8 cellular contexts compared by ENCODE assay signal in genomic region chr11:45180888-45181594, GRCh38. TPM values are rescaled to one million over a fixed set of nuclear protein-coding genes. Genes with fewer than 3 reads are reported as not detected.
DNase-seq lines count a peak whose midpoint lies in the region; ATAC-seq and TF ChIP-seq lines count a peak whose summit lies in the region.

No MANE protein-coding gene starts in this region.

- no peak overlapping the region for H4K8ac ChIP-seq in mesendoderm (ENCODE audit: low read depth, low read length)

- peak overlapping the region; percentile 74 for H2AK5ac ChIP-seq in mesendoderm (ENCODE audit: low read length)

- peak overlapping the region; percentile 26 to 49 for H3K4me3 Mint-ChIP-seq in stimulated activated naive B cell treated with anti-CD40 and anti-IgM and Interleukin-4, amounts not matched to agents 10 μg/mL and 1 μg/mL and 100 μg/mL, for 72 hours

- H3K4me1 ChIP-seq in ectodermal cell (ENCODE audit: control insufficient read depth, insufficient read depth, low read length) (peaks cover 7% of the 10 kb centered on the region), mesendoderm (ENCODE audit: control insufficient read depth, low read depth, low read length) (peaks cover 16% of the 10 kb centered on the region), Karpas-422 (ENCODE audit: low read length) (peaks cover 18% of the 10 kb centered on the region)

- ATAC-seq in stimulated activated naive B cell treated with anti-CD40 and anti-IgM and Interleukin-4, amounts not matched to agents 10 μg/mL and 1 μg/mL and 100 μg/mL, for 72 hours (replicated peaks), result peak; percentile 84

- H3K4ac ChIP-seq in mesendoderm (ENCODE audit: low read depth, low read length), result peak overlapping the region; percentile 41

- H3K9ac ChIP-seq in mesendoderm (ENCODE audit: low read length) (peak overlapping the region; percentile 60), Karpas-422 (ENCODE audit: low read length) (no peak overlapping the region)

- H3K79me2 ChIP-seq in mesendoderm (ENCODE audit: control insufficient read depth, insufficient read depth, low read length), result no peaks in the 10 kb centered on the region
- no peaks in the 10 kb centered on the region for H3K79me2 ChIP-seq in Karpas-422 (ENCODE audit: low read length)

- no peak overlapping the region for H2BK5ac ChIP-seq in mesendoderm (ENCODE audit: low read length)

- peak overlapping the region; percentile 49 for H3K4me3 ChIP-seq in AG10803 (ENCODE audit: low read length)
- peak overlapping the region; percentile 31 for H3K4me3 ChIP-seq in ectodermal cell (ENCODE audit: insufficient read depth, low read depth, low read length)
- H3K4me3 ChIP-seq in mesendoderm (ENCODE audit: low read length), result no peak overlapping the region
- H3K4me3 ChIP-seq in Karpas-422 (ENCODE audit: low read length), result no peak overlapping the region

- no peak for TF ChIP-seq CTCF in AG10803 (conservative IDR thresholded peaks at IDR 0.05; ENCODE audit: low read length)

- H3K4me2 ChIP-seq in mesendoderm (ENCODE audit: low read length) (peak overlapping the region; percentile 56), Karpas-422 (ENCODE audit: low read depth, low read length, poor library complexity, severe bottlenecking) (no peak overlapping the region)

- H2BK15ac ChIP-seq in mesendoderm (replicated peaks; ENCODE audit: low read depth), result no peak overlapping the region

- H3K4me1 Mint-ChIP-seq in stimulated activated naive B cell treated with anti-CD40 and anti-IgM and Interleukin-4, amounts not matched to agents 10 μg/mL and 1 μg/mL and 100 μg/mL, for 72 hours, result peaks cover 21% of the 10 kb centered on the region in 2 donors

- H3K36me3 Mint-ChIP-seq in stimulated activated naive B cell treated with anti-CD40 and anti-IgM and Interleukin-4, amounts not matched to agents 10 μg/mL and 1 μg/mL and 100 μg/mL, for 72 hours, result peaks cover 5 to 8% of the 10 kb centered on the region in 2 donors

- 16% methylated on average over 42 of the region's 42 CpGs for WGBS in ectodermal cell, 2 experiments
- no CpG with 5 or more reads among the region's 42 CpGs for WGBS in mesendoderm (ENCODE audit: extremely low coverage, insufficient coverage, low lambda C conversion rate)

- no peaks in the 10 kb centered on the region for H3K79me1 ChIP-seq in mesendoderm (ENCODE audit: low read length)

- H4K20me1 ChIP-seq in Karpas-422 (ENCODE audit: insufficient read depth, low read depth, low read length), result peaks cover 38% of the 10 kb centered on the region

- no peaks in the 10 kb centered on the region for H3K9me2 ChIP-seq in Karpas-422 (replicated peaks; ENCODE audit: insufficient read depth, low read length)

- DNase-seq in AG10803 (ENCODE audit: low read depth), result peak; percentile 41
- peak; percentile 46 for DNase-seq in HT-29 (ENCODE audit: low spot score)
- peak; percentile 14 to 22 for DNase-seq in activated CD4-positive, alpha-beta T cell treated with anti-CD3 and anti-CD28 coated beads for 4 hours
- peak; percentile 45 for DNase-seq in mesendoderm
- DNase-seq in stimulated activated naive B cell treated with anti-CD40 and anti-IgM and Interleukin-4, amounts not matched to agents 10 μg/mL and 1 μg/mL and 100 μg/mL, for 72 hours, result peak; percentile 40
- no peak for DNase-seq in Karpas-422
- DNase-seq in NCI-H1694 (lab: John Stamatoyannopoulos, UW), result no peak

- no peaks in the 10 kb centered on the region for H3K9me3 Mint-ChIP-seq in stimulated activated naive B cell treated with anti-CD40 and anti-IgM and Interleukin-4, amounts not matched to agents 10 μg/mL and 1 μg/mL and 100 μg/mL, for 72 hours

- H3K27ac ChIP-seq in ectodermal cell (ENCODE audit: insufficient read depth, low read depth, low read length, poor library complexity, severe bottlenecking), result no peak overlapping the region
- no peak overlapping the region for H3K27ac ChIP-seq in mesendoderm (ENCODE audit: low read depth, low read length)
- H3K27ac ChIP-seq in Karpas-422 (ENCODE audit: low read length), result no peak overlapping the region

- H3K27ac Mint-ChIP-seq in stimulated activated naive B cell treated with anti-CD40 and anti-IgM and Interleukin-4, amounts not matched to agents 10 μg/mL and 1 μg/mL and 100 μg/mL, for 72 hours, result no peak overlapping the region

- no peak overlapping the region for H2AFZ ChIP-seq in Karpas-422 (ENCODE audit: low read length)

- H3K27me3 Mint-ChIP-seq in stimulated activated naive B cell treated with anti-CD40 and anti-IgM and Interleukin-4, amounts not matched to agents 10 μg/mL and 1 μg/mL and 100 μg/mL, for 72 hours, result peaks cover 7 to 8% of the 10 kb centered on the region in 2 donors

- H3K18ac ChIP-seq in mesendoderm (ENCODE audit: low read length), result peak overlapping the region; percentile 47

- H3K56ac ChIP-seq in mesendoderm (ENCODE audit: low read length), result peak overlapping the region; percentile 80

- no peak overlapping the region for H4K5ac ChIP-seq in mesendoderm (ENCODE audit: low read length)

- H3K9me3 ChIP-seq in ectodermal cell (ENCODE audit: control insufficient read depth, low read length), result no peaks in the 10 kb centered on the region
- H3K9me3 ChIP-seq in Karpas-422 (ENCODE audit: low read length), result no peaks in the 10 kb centered on the region

- H3K36me3 ChIP-seq in ectodermal cell (ENCODE audit: control insufficient read depth, insufficient read depth, low read length) (no peaks in the 10 kb centered on the region), mesendoderm (ENCODE audit: control insufficient read depth, insufficient read depth, low read length) (no peaks in the 10 kb centered on the region), Karpas-422 (ENCODE audit: insufficient read depth, low read length) (no peaks in the 10 kb centered on the region)

- H2BK120ac ChIP-seq in mesendoderm (ENCODE audit: low read depth, low read length), result no peak overlapping the region

- peak overlapping the region; percentile 24 for H3K23ac ChIP-seq in mesendoderm (ENCODE audit: low read length)

- H3K27me3 ChIP-seq in ectodermal cell (ENCODE audit: control insufficient read depth, insufficient read depth, low read length, poor library complexity, severe bottlenecking) (no peaks in the 10 kb centered on the region), mesendoderm (ENCODE audit: insufficient read depth, low read length, poor library complexity) (no peaks in the 10 kb centered on the region), Karpas-422 (ENCODE audit: low read length) (no peaks in the 10 kb centered on the region)

RNA-seq across cellular contexts. Expression of gene PRDM11, which starts 34.6 kb away (rescaled TPM):
- total RNA-seq in HT-29 (2014; rRNA removed; shearing (Covaris generic)), result 2.0 and 3.7 TPM in 2 replicates
- polyA plus RNA-seq in ectodermal cell (2013, experiment 1 of 4), result 4.4 TPM
- polyA plus RNA-seq in ectodermal cell (2013, experiment 2 of 4), result 8.8 TPM
- polyA plus RNA-seq in ectodermal cell (2013, experiment 3 of 4), result 5.4 TPM
- 5.3 TPM for polyA plus RNA-seq in ectodermal cell (2013, experiment 4 of 4)
- polyA plus RNA-seq in mesendoderm (2013, experiment 1 of 2), result 5.4 TPM
- polyA plus RNA-seq in mesendoderm (2013, experiment 2 of 2), result 5.4 TPM
- total RNA-seq in Karpas-422 (2014; rRNA removed; shearing (Covaris generic); ENCODE audit: low replicate concordance), result 2.7 and 5.7 TPM in 2 replicates

Comparison
In these comparisons a context has a peak if more than half of its experiments do, and no peak if none do; other contexts are left out.
1. DNase-seq: peak in AG10803 (single experiment), HT-29 (single experiment), activated CD4-positive, alpha-beta T cell treated with anti-CD3 and anti-CD28 coated beads for 4 hours (2 of 2), mesendoderm (single experiment) and stimulated activated naive B cell treated with anti-CD40 and anti-IgM and Interleukin-4, amounts not matched to agents 10 μg/mL and 1 μg/mL and 100 μg/mL, for 72 hours (single experiment); none in Karpas-422 (single experiment) and NCI-H1694 (single experiment).
2. H3K4me3 ChIP-seq: peak in AG10803 (single experiment) and ectodermal cell (single experiment); none in mesendoderm (single experiment) and Karpas-422 (single experiment).